1 cellular context compared by ENCODE assay signal in genomic region chr7:110827287-110827855, GRCh38.
TF ChIP-seq lines count a peak whose summit lies in the region.

No MANE protein-coding gene starts in this region.

TF ChIP-seq in HepG2, 621 proteins besides CTCF, POLR2A, EP300 and RAD21 (continued from another document):
- TF ChIP-seq HMG20A (CRISPR knock-in tag; IDR thresholded peaks at IDR 0.05; ENCODE audit: borderline replicate concordance) = no peak
